Comparison of ENCODE assay signal across 17 cellular contexts in the genomic region with DNA sequence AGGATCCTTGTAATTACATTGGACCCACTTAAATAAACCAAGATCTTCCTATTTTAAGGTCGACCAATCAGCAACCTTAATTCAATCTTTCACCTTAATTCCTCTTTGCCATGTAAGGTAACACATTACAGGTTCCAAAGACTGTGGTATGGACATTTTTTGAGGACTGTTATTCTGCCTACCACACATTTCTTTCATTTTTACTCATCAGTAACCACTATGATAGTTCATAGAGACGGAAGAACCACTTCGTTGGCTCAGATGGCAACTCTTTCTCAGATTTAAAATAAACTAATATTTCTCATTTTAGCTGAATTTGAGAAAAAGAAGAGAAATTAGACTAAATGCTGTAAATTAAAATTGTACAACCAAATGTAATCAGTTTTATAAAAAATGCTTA.
DNase-seq lines count a peak whose midpoint lies in the region; ATAC-seq and TF ChIP-seq lines count a peak whose summit lies in the region.
"Had no signal": no experiment of that assay in that cellular context is flagged by ENCODE, and none has a peak within 500 bp of the region (broad histone marks: within the 10 kb centered on the region; RNA-seq: fewer than 3 reads in every experiment).

No MANE protein-coding gene starts in this region.

- no peaks in the 10 kb centered on the region for H3K9me3 Mint-ChIP-seq in natural killer cell
- H3K9me3 Mint-ChIP-seq: CD4-positive, alpha-beta memory T cell; T-cell had no signal

- H3K36me3 ChIP-seq in HAP-1 (replicated peaks) = no peaks in the 10 kb centered on the region
- H3K36me3 ChIP-seq: BE2C, MG63 had no signal

- H3K4me3 Mint-ChIP-seq in natural killer cell = no peak overlapping the region
- H3K4me3 Mint-ChIP-seq: CD4-positive, alpha-beta memory T cell; T-cell had no signal

- H3K27me3 Mint-ChIP-seq in natural killer cell (ENCODE audit: low read depth in 2 of 2) = no peaks in the 10 kb centered on the region
- H3K27me3 Mint-ChIP-seq: CD4-positive, alpha-beta memory T cell; T-cell had no signal

- H3K27me3 ChIP-seq in HAP-1 (ENCODE audit: low read depth) = no peaks in the 10 kb centered on the region
- H3K27me3 ChIP-seq: BE2C, MG63 had no signal

- in situ Hi-C loops in HAP-1 (cut with MboI; ENCODE audit: low sequenced_read_pairs) = no loop called here

- H3K9me3 ChIP-seq in HAP-1 = no peaks in the 10 kb centered on the region
- H3K9me3 ChIP-seq: BE2C, MG63 had no signal

- H3K4me1 Mint-ChIP-seq in natural killer cell = no peaks in the 10 kb centered on the region
- H3K4me1 Mint-ChIP-seq: CD4-positive, alpha-beta memory T cell; T-cell had no signal

- DNase-seq in glomerular visceral epithelial cell (ENCODE audit: extremely low spot score) = no peak
- no peak for DNase-seq in HAP-1 (ENCODE audit: low spot score in 2 of 2)
- DNase-seq in natural killer cell = no peak
- no peak for DNase-seq in NCI-H524 treated with DMSO at 0.1 percent for 48 hours (lab: John Stamatoyannopoulos, UW)
- DNase-seq: BE2C; CD4-positive, alpha-beta memory T cell; DND-41; GDM1; MG63; NCI-H1092 treated with DMSO at 0.1 percent for 48 hours; NCI-H1694; NCI-H82; T-cell; T1000 had no signal

- intact Hi-C loops in natural killer cell (cut with micrococcal nuclease) = no loop called here

- ATAC-seq in GM18868 (IDR thresholded peaks at IDR 0.05; ENCODE audit: unreplicated experiment) (peak; percentile 93), HG02678 (IDR thresholded peaks at IDR 0.05; ENCODE audit: unreplicated experiment) (peak; percentile 62), HG03378 (IDR thresholded peaks at IDR 0.05; ENCODE audit: unreplicated experiment) (peak; percentile 67), natural killer cell (no peak)
- ATAC-seq: T-cell had no signal

- no peak overlapping the region for H3K27ac Mint-ChIP-seq in natural killer cell
- H3K27ac Mint-ChIP-seq: CD4-positive, alpha-beta memory T cell; T-cell had no signal

- no peaks in the 10 kb centered on the region for H3K36me3 Mint-ChIP-seq in natural killer cell

- TF ChIP-seq CTCF in natural killer cell (IDR thresholded peaks at IDR 0.05) = no peak

- H3K4me3 ChIP-seq in HAP-1 = no peak overlapping the region
- H3K4me3 ChIP-seq: MG63 had no signal

- H3K4me1 ChIP-seq in HAP-1 = no peaks in the 10 kb centered on the region
- H3K4me1 ChIP-seq: BE2C had no signal

Comparison
In these comparisons a context has a peak if more than half of its experiments do, and no peak if none do; other contexts are left out.
1. ATAC-seq: peak in GM18868 (single experiment), HG02678 (single experiment) and HG03378 (single experiment); none in natural killer cell (0 of 3).